Comparison of ENCODE assay signal across 8 cellular contexts in genomic region chr14:21526672-21527319, GRCh38. TPM values are rescaled to one million over a fixed set of nuclear protein-coding genes. Genes with fewer than 3 reads are reported as not detected.
DNase-seq lines count a peak whose midpoint lies in the region; ATAC-seq and TF ChIP-seq lines count a peak whose summit lies in the region.

No MANE protein-coding gene starts in this region.

- peak overlapping the region; percentile 59 for H3K4me3 ChIP-seq in lung
- H3K4me3 ChIP-seq in vagina, result peak overlapping the region; percentile 79 to 90

- H3K9me3 Mint-ChIP-seq in MCF 10A (ENCODE audit: unreplicated experiment), result no peaks in the 10 kb centered on the region

- ATAC-seq in lung (ENCODE audit: insufficient read depth, low FRiP score) (no peak), HG03460 (IDR thresholded peaks at IDR 0.05; ENCODE audit: unreplicated experiment) (no peak)

- no peak for TF ChIP-seq POLR2A in vagina (IDR thresholded peaks at IDR 0.05)

- no peaks in the 10 kb centered on the region for H3K36me3 Mint-ChIP-seq in MCF 10A (ENCODE audit: insufficient read depth, unreplicated experiment)

- TF ChIP-seq CTCF in MCF 10A (IDR thresholded peaks at IDR 0.05; ENCODE audit: unreplicated experiment) (no peak), lung (IDR thresholded peaks at IDR 0.05; ENCODE audit: control extremely low read depth, extremely low read depth) (no peak), vagina (IDR thresholded peaks at IDR 0.05) (no peak)

- H3K27me3 Mint-ChIP-seq in MCF 10A (ENCODE audit: insufficient read depth, unreplicated experiment), result peaks cover 23% of the 10 kb centered on the region

- H3K9me3 ChIP-seq in lung (ENCODE audit: control insufficient read depth in 2 of 2, insufficient read depth in 1 of 2, low read length in 1 of 2) (no peaks in the 10 kb centered on the region), vagina (no peaks in the 10 kb centered on the region)

- CTCF ChIA-PET in MCF 10A (lab: Yijun Ruan, JAX), result interaction anchor here (0.5 to 2.5 kb wide), 4 partner anchors 16 to 222 kb away, joined by 3 to 12 read pairs (median 4); partner anchors contain the start of genes METTL3 and TOX4

- intact Hi-C loops in MCF 10A (cut with micrococcal nuclease) (no loop called here), vagina (cut with DNase I) (no loop called here)

- no TSS peak for BruUV-seq in MCF 10A (replicated peaks; lab: Mats Ljungman, UMichigan)

- 6 to 23% methylated on average over 13 of the region's 13 CpGs for WGBS in lung, 2 donors

- H3K27ac Mint-ChIP-seq in MCF 10A (ENCODE audit: low read depth, unreplicated experiment), result no peak overlapping the region

- no peaks in the 10 kb centered on the region for H3K4me1 Mint-ChIP-seq in MCF 10A (ENCODE audit: insufficient read depth, unreplicated experiment)

- in situ Hi-C loops in G401 (cut with HindIII; ENCODE audit: low sequenced_read_pairs), result no loop called here

- H3K4me3 Mint-ChIP-seq in MCF 10A (ENCODE audit: unreplicated experiment), result peak overlapping the region; percentile 33

- POLR2A ChIA-PET in MCF 10A (lab: Yijun Ruan, JAX), result interaction anchor here (1.6 to 2.2 kb wide), 2 partner anchors 14 to 15 kb away, joined by 6 to 12 read pairs; partner anchors contain the start of gene METTL3

- peaks cover 0 to 2% of the 10 kb centered on the region in 2 donors for H3K36me3 ChIP-seq in lung (ENCODE audit: control insufficient read depth in 2 of 2, insufficient read depth in 2 of 2, low read length in 2 of 2)
- H3K36me3 ChIP-seq in vagina, result no peaks in the 10 kb centered on the region

- H3K27me3 ChIP-seq in lung (ENCODE audit: control insufficient read depth, insufficient read depth) (no peaks in the 10 kb centered on the region), vagina (no peaks in the 10 kb centered on the region)

- DNase-seq in G401 (ENCODE audit: low spot score) (peak; percentile 61), NCI-H1092 treated with DMSO at 0.1 percent for 48 hours (lab: John Stamatoyannopoulos, UW) (peak; percentile 75), MCF 10A (ENCODE audit: unreplicated experiment) (no peak), lung (ENCODE audit: low spot score) (no peak), vagina (ENCODE audit: extremely low spot score in 2 of 2) (no peak), activated gamma-delta T cell treated with Interleukin-2 at 50 U/mL for 16 hours (no peak), NCI-H2196 treated with DMSO at 0.1 percent for 48 hours (lab: John Stamatoyannopoulos, UW; ENCODE audit: unreplicated experiment) (no peak)

- H3K4me1 ChIP-seq in lung (ENCODE audit: control insufficient read depth in 2 of 2, insufficient read depth in 2 of 2, low read length in 2 of 2), result peaks cover 0 to 2% of the 10 kb centered on the region in 2 donors
- peaks cover 6% of the 10 kb centered on the region for H3K4me1 ChIP-seq in vagina

- peak overlapping the region in 1 of 2 donors; percentile 11 for H3K27ac ChIP-seq in lung (ENCODE audit: low read depth in 1 of 2, low read length in 1 of 2)
- H3K27ac ChIP-seq in vagina, result peak overlapping the region; percentile 84

RNA-seq across cellular contexts. Expression of gene SALL2, which starts 0.7 kb away (rescaled TPM):
- 15.0 and 15.3 TPM in 2 replicates for total RNA-seq in G401 (2014; rRNA removed; shearing (Covaris generic))
- total RNA-seq in MCF 10A (2022), result 0.05 and 0.09 TPM in 2 replicates
- 10 to 100 TPM in 1 of 2 donors, 1 to 10 TPM in 1; 10.0 to 10.2 TPM for total RNA-seq in lung
- polyA plus RNA-seq in lung, result 1 to 10 TPM; 2.9 to 6.1 TPM
- 9.8 TPM for total RNA-seq in vagina

RNA-seq across cellular contexts. Expression of gene METTL3, which starts 15.7 kb away (rescaled TPM):
- total RNA-seq in G401 (2014; rRNA removed; shearing (Covaris generic)), result 75.0 and 77.5 TPM in 2 replicates
- total RNA-seq in MCF 10A (2022) (36.4 and 46.7 TPM in 2 replicates), lung (10 to 100 TPM; 40.9 to 77.2 TPM), vagina (71.5 TPM)
- polyA plus RNA-seq in lung, result 10 to 100 TPM; 34.6 to 47.8 TPM

RNA-seq across cellular contexts. Expression of gene TOX4, which starts 49.8 kb away (rescaled TPM):
- 45.6 and 56.6 TPM in 2 replicates for total RNA-seq in G401 (2014; rRNA removed; shearing (Covaris generic))
- total RNA-seq in MCF 10A (2022), result 84.1 and 105 TPM in 2 replicates
- total RNA-seq in lung, result 10 to 100 TPM; 42.8 to 82.9 TPM
- 10 to 100 TPM; 16.4 to 41.3 TPM for polyA plus RNA-seq in lung
- total RNA-seq in vagina, result 23.3 TPM

RNA-seq across cellular contexts. Expression of gene RAB2B, which starts 50.0 kb away (rescaled TPM):
- 9.0 and 13.4 TPM in 2 replicates for total RNA-seq in G401 (2014; rRNA removed; shearing (Covaris generic))
- total RNA-seq in MCF 10A (2022) (22.8 and 23.3 TPM in 2 replicates), lung (10 to 100 TPM; 22.3 to 42.7 TPM), vagina (19.4 TPM)
- 10 to 100 TPM; 14.8 to 18.5 TPM for polyA plus RNA-seq in lung

RNA-seq across cellular contexts. Expression of gene OR10G3, which starts 53.1 kb away (rescaled TPM):
- not detected in 2 replicates for total RNA-seq in G401 (2014; rRNA removed; shearing (Covaris generic))
- not detected in 2 replicates for total RNA-seq in MCF 10A (2022)
- total RNA-seq in lung, result not detected
- not detected for polyA plus RNA-seq in lung
- not detected for total RNA-seq in vagina

Comparison
In these comparisons a context has a peak if more than half of its experiments do, and no peak if none do; other contexts are left out.
1. DNase-seq: peak in G401 (single experiment) and NCI-H1092 treated with DMSO at 0.1 percent for 48 hours (single experiment); none in MCF 10A (single experiment), lung (single experiment), vagina (0 of 2), activated gamma-delta T cell treated with Interleukin-2 at 50 U/mL for 16 hours (single experiment) and NCI-H2196 treated with DMSO at 0.1 percent for 48 hours (single experiment).